In genomic region chr22:46156031-46156430, GRCh38 we compare ENCODE assay signal across 23 cellular contexts.
"Had no signal": no experiment of that assay in that cellular context is flagged by ENCODE, and none has a peak within 500 bp of the region (broad histone marks: within the 10 kb centered on the region; RNA-seq: fewer than 3 reads in every experiment).

No MANE protein-coding gene starts in this region.

- H3K4me2 ChIP-seq: KMS-11 had no signal

- DNase-seq: Kasumi-1, MV-4-11, NCI-H1048, NCI-H1105, NCI-H1417, NCI-H1436 treated with DMSO at 0.1 percent for 48 hours, NCI-H1694, NCI-H187 treated with DMSO at 0.1 percent for 48 hours, NCI-H2029 treated with DMSO at 0.1 percent for 48 hours, NCI-H2171 treated with DMSO at 0.1 percent for 48 hours, NCI-H2227 treated with DMSO at 0.1 percent for 48 hours, NCI-H524, NCI-H526 treated with DMSO at 0.1 percent for 48 hours, NCI-H774, Right ventricle myocardium superior, RPMI8226, SIG-M5 had no signal

- H3K27me3 ChIP-seq: SJSA1 had no signal

- FAIRE-seq: K562, RCC 7860 had no signal

- H3K9me3 ChIP-seq: SJSA1 had no signal

- H3K27me3 Mint-ChIP-seq: IgD-negative memory B cell had no signal

- H3K4me3 ChIP-seq: K562, SJSA1, SK-N-MC had no signal

- ATAC-seq: K562 had no signal

- H3K9ac ChIP-seq: KMS-11 had no signal

- H3K27ac ChIP-seq: KMS-11, SJSA1, SK-N-MC had no signal

- H3K27ac Mint-ChIP-seq: IgD-negative memory B cell had no signal

- H3K9me3 Mint-ChIP-seq: IgD-negative memory B cell had no signal
